ENCODE assay signal across 9 cellular contexts in genomic region chr10:102669206-102670064, GRCh38. TPM values are rescaled to one million over a fixed set of nuclear protein-coding genes. Genes with fewer than 3 reads are reported as not detected.
DNase-seq lines count a peak whose midpoint lies in the region; ATAC-seq, FAIRE-seq and TF ChIP-seq lines count a peak whose summit lies in the region.
"Had no signal": no experiment of that assay in that cellular context is flagged by ENCODE, and none has a peak within 500 bp of the region (broad histone marks: within the 10 kb centered on the region; RNA-seq: fewer than 3 reads in every experiment).

No MANE protein-coding gene starts in this region.

- no peaks in the 10 kb centered on the region for H3K36me3 ChIP-seq in CD8-positive, alpha-beta T cell (ENCODE audit: insufficient read depth, low read length)
- H3K36me3 ChIP-seq in H1 (ENCODE audit: control insufficient read depth in 2 of 4, insufficient read depth in 4 of 4, low read length in 3 of 4) (no peaks in the 10 kb centered on the region), neural progenitor cell (no peaks in the 10 kb centered on the region)

- H4K91ac ChIP-seq in H1 (replicated peaks; ENCODE audit: insufficient read length, low read length): peak overlapping the region; percentile 34

- no peak; a peak in 1 of 3 replicates for TF ChIP-seq EP300 in H1 (IDR thresholded peaks at IDR 0.05; ENCODE audit: borderline replicate concordance in 1 of 2, low read depth in 2 of 2, low read length in 2 of 2)

- TF ChIP-seq RAD21 in H1 (IDR thresholded peaks at IDR 0.05 in 1 of 2, conservative IDR thresholded peaks at IDR 0.05 in 1 of 2; ENCODE audit: low read depth in 2 of 2, low read length in 2 of 2): peak; percentile 53 to 65

- no peaks in the 10 kb centered on the region for H3K27me3 Mint-ChIP-seq in CD8-positive, alpha-beta T cell (ENCODE audit: low read depth)
- H3K27me3 Mint-ChIP-seq in neural progenitor cell (ENCODE audit: insufficient read depth, low read depth): peaks cover 3% of the 10 kb centered on the region
- H3K27me3 Mint-ChIP-seq: activated naive CD4-positive, alpha-beta T cell treated with anti-CD3 and anti-CD28 coated beads, Interleukin-2, amount 50 U/mL, for 24 hours had no signal

- no peaks in the 10 kb centered on the region for H3K27me3 ChIP-seq in CD8-positive, alpha-beta T cell (ENCODE audit: insufficient read depth, low read length)
- H3K27me3 ChIP-seq in H1 (replicated peaks in 1 of 4; ENCODE audit: control insufficient read depth in 3 of 4, extremely low read depth in 1 of 4, insufficient read depth in 3 of 4, low read length in 3 of 4) (no peaks in the 10 kb centered on the region), neural progenitor cell (no peaks in the 10 kb centered on the region)

- no peaks in the 10 kb centered on the region for H4K20me1 ChIP-seq in H1 (replicated peaks in 1 of 2; ENCODE audit: control insufficient read depth in 1 of 2, insufficient read depth in 2 of 2, low read length in 2 of 2)
- peaks cover 21% of the 10 kb centered on the region for H4K20me1 ChIP-seq in neural progenitor cell (ENCODE audit: low read depth)

- intact Hi-C loops in CD8-positive, alpha-beta T cell (cut with DNase I, micrococcal nuclease): loop anchor here in 1 of 2 experiments (2.0 kb wide), 1 partner anchor 21 kb away; no protein-coding TSS in a partner anchor

- peak overlapping the region; percentile 65; the same call in 1 of the 2 replicates for H4K8ac ChIP-seq in H1 (ENCODE audit: extremely low read depth, insufficient read depth, low read length)

- peaks cover 31% of the 10 kb centered on the region for H3K4me1 ChIP-seq in CD8-positive, alpha-beta T cell (ENCODE audit: insufficient read depth, low read length)
- H3K4me1 ChIP-seq in H1 (replicated peaks in 1 of 4; ENCODE audit: control insufficient read depth in 3 of 4, insufficient read depth in 4 of 4, low read length in 3 of 4): peaks cover 14 to 32% (median 21%) of the 10 kb centered on the region in 4 experiments
- peaks cover 30% of the 10 kb centered on the region for H3K4me1 ChIP-seq in neural progenitor cell

- no peak for TF ChIP-seq POLR2A in H1 (IDR thresholded peaks at IDR 0.05; ENCODE audit: control extremely low read depth in 1 of 2, low read depth in 2 of 2, low read length in 2 of 2)

- no peak overlapping the region for H3K4me3 ChIP-seq in CD8-positive, alpha-beta T cell (ENCODE audit: low read depth, low read length)
- H3K4me3 ChIP-seq in H1 (ENCODE audit: extremely low read depth in 1 of 4, insufficient read depth in 2 of 4, low read depth in 3 of 4, low read length in 4 of 4): no peak overlapping the region
- H3K4me3 ChIP-seq in neural progenitor cell: no peak overlapping the region

- peak in 2 of 7 experiments; percentile 35 to 39 for DNase-seq in CD8-positive, alpha-beta T cell
- DNase-seq in LoVo (ENCODE audit: low spot score) (peak; percentile 71), H1 (ENCODE audit: low read depth in 1 of 2, low spot score in 2 of 2) (peak in 1 of 2 experiments; percentile 89), neural progenitor cell (ENCODE audit: low spot score) (peak; percentile 48), NCI-H2081 (lab: John Stamatoyannopoulos, UW) (no peak), epidermal melanocyte (ENCODE audit: insufficient read length, low spot score) (no peak)
- DNase-seq in effector CD8-positive, alpha-beta T cell (lab: John Stamatoyannopoulos, UW): no peak

- no peak overlapping the region; the same call in 1 of the 2 replicates for H3K18ac ChIP-seq in H1 (ENCODE audit: extremely low read depth, low read length)

- no peaks in the 10 kb centered on the region for H3K23me2 ChIP-seq in H1 (ENCODE audit: low read depth, low read length)

- no peak overlapping the region for H3K27ac ChIP-seq in CD8-positive, alpha-beta T cell (ENCODE audit: low read depth, low read length)
- H3K27ac ChIP-seq in H1 (ENCODE audit: low read depth, low read length): no peak overlapping the region; the same call in 1 of the 2 replicates
- no peak overlapping the region for H3K27ac ChIP-seq in neural progenitor cell

- FAIRE-seq in H1 (lab: Jason Lieb, UNC): no peak

- no peaks in the 10 kb centered on the region for H3K79me2 ChIP-seq in H1 (ENCODE audit: control insufficient read depth in 1 of 2, insufficient read depth in 2 of 2, low read length in 2 of 2)
- no peaks in the 10 kb centered on the region for H3K79me2 ChIP-seq in neural progenitor cell (ENCODE audit: low read depth)

- H2BK120ac ChIP-seq in H1 (replicated peaks; ENCODE audit: low read depth, low read length): no peak overlapping the region

- no peak for ATAC-seq in CD8-positive, alpha-beta T cell
- ATAC-seq in HG03378 (IDR thresholded peaks at IDR 0.05; ENCODE audit: unreplicated experiment): no peak

- CTCF ChIA-PET in CD8-positive, alpha-beta T cell (lab: Charles Lee): interaction anchor here (0.5 to 6.0 kb wide), 21 partner anchors 10 to 183 kb away, joined by 3 to 82 read pairs (median 4); partner anchors contain the start of genes ARL3, SFXN2 and TRIM8
- CTCF ChIA-PET in H1 (lab: Charles Lee; ENCODE audit: partially characterized antibody): interaction anchor here (0.6 to 13.0 kb wide), 34 partner anchors 7 to 576 kb away, joined by 3 to 145 read pairs (median 4); partner anchors contain the start of gene TRIM8

- no peaks in the 10 kb centered on the region for H3K36me3 Mint-ChIP-seq in CD8-positive, alpha-beta T cell
- no peaks in the 10 kb centered on the region for H3K36me3 Mint-ChIP-seq in neural progenitor cell
- H3K36me3 Mint-ChIP-seq: activated naive CD4-positive, alpha-beta T cell treated with anti-CD3 and anti-CD28 coated beads, Interleukin-2, amount 50 U/mL, for 24 hours had no signal

- 78% methylated on average over 5 of the region's 7 CpGs; no CpG with 5 or more reads in 1 of the 2 experiments for WGBS in H1 (ENCODE audit: extremely low coverage in 1 of 2, insufficient coverage in 1 of 2, insufficient read length in 1 of 2, insufficient replicate concordance in 2 of 2, low coverage in 1 of 2, low lambda C conversion rate in 2 of 2, missing lambda C conversion rate in 1 of 2), 2 experiments

- no peak overlapping the region for H4K5ac ChIP-seq in H1 (ENCODE audit: insufficient read length, low read depth, low read length)

- H2BK12ac ChIP-seq in H1 (ENCODE audit: low read depth, low read length): peak overlapping the region; percentile 75; the same call in 1 of the 2 replicates

- POLR2A ChIA-PET in CD8-positive, alpha-beta T cell (lab: Charles Lee): interaction anchor here (0.6 to 3.3 kb wide), 3 partner anchors 12 to 44 kb away, joined by 3 to 20 read pairs (median 10); partner anchors contain the start of genes ARL3, SFXN2 and TRIM8
- POLR2A ChIA-PET in H1 (lab: Charles Lee; ENCODE audit: partially characterized antibody): interaction anchor here (1.0 to 3.0 kb wide), 4 partner anchors 9 to 24 kb away, joined by 3 to 22 read pairs (median 6); partner anchors contain the start of gene TRIM8

- H3K14ac ChIP-seq in H1 (ENCODE audit: insufficient read length): no peak overlapping the region

- H3K9me3 ChIP-seq in CD8-positive, alpha-beta T cell (ENCODE audit: low read length): no peaks in the 10 kb centered on the region
- H3K9me3 ChIP-seq in H1 (ENCODE audit: insufficient read depth in 2 of 2, low read depth in 1 of 2, low read length in 1 of 2) (no peaks in the 10 kb centered on the region), neural progenitor cell (ENCODE audit: low read depth) (no peaks in the 10 kb centered on the region)

- H3K4me2 ChIP-seq in H1 (ENCODE audit: insufficient read depth in 1 of 2, low read depth in 2 of 2, low read length in 2 of 2): peak overlapping the region in 1 of 2 experiments; percentile 25; a peak in 1 of 4 replicates
- H3K4me2 ChIP-seq in neural progenitor cell: no peak overlapping the region

- H3K9ac ChIP-seq in H1 (replicated peaks in 1 of 4; ENCODE audit: extremely low read depth in 1 of 4, low read depth in 3 of 4, low read length in 3 of 4) (no peak overlapping the region), neural progenitor cell (no peak overlapping the region)

- no peaks in the 10 kb centered on the region for H3K79me1 ChIP-seq in H1 (ENCODE audit: low read depth, low read length)

- H3K4me3 Mint-ChIP-seq in CD8-positive, alpha-beta T cell: no peak overlapping the region
- H3K4me3 Mint-ChIP-seq in neural progenitor cell: no peak overlapping the region
- H3K4me3 Mint-ChIP-seq: activated naive CD4-positive, alpha-beta T cell treated with anti-CD3 and anti-CD28 coated beads, Interleukin-2, amount 50 U/mL, for 24 hours had no signal

- H2BK20ac ChIP-seq in H1 (ENCODE audit: low read length): peak overlapping the region; percentile 80; the same call in 1 of the 2 replicates

- peaks cover 41% of the 10 kb centered on the region for H3K4me1 Mint-ChIP-seq in CD8-positive, alpha-beta T cell (ENCODE audit: low read depth)
- H3K4me1 Mint-ChIP-seq in neural progenitor cell: peaks cover 61% of the 10 kb centered on the region

- peak; percentile 40 for TF ChIP-seq CTCF in CD8-positive, alpha-beta T cell (IDR thresholded peaks at IDR 0.05)
- peak; percentile 80 to 94 (median 81) for TF ChIP-seq CTCF in H1 (IDR thresholded peaks at IDR 0.05; ENCODE audit: control extremely low read depth in 1 of 3, insufficient read depth in 1 of 3, low read depth in 1 of 3, low read length in 3 of 3)
- TF ChIP-seq CTCF in neural progenitor cell (IDR thresholded peaks at IDR 0.05): peak; percentile 60

- no peak overlapping the region for H3K27ac Mint-ChIP-seq in CD8-positive, alpha-beta T cell
- no peak overlapping the region for H3K27ac Mint-ChIP-seq in neural progenitor cell
- H3K27ac Mint-ChIP-seq: activated naive CD4-positive, alpha-beta T cell treated with anti-CD3 and anti-CD28 coated beads, Interleukin-2, amount 50 U/mL, for 24 hours had no signal

- H3F3A ChIP-seq in neural progenitor cell (ENCODE audit: low read depth): peaks cover 36% of the 10 kb centered on the region

- peak overlapping the region; percentile 53; the same call in 1 of the 2 replicates for H2AK5ac ChIP-seq in H1 (ENCODE audit: low read depth, low read length)

- H3K9me3 Mint-ChIP-seq in CD8-positive, alpha-beta T cell: no peaks in the 10 kb centered on the region
- H3K9me3 Mint-ChIP-seq in neural progenitor cell: no peaks in the 10 kb centered on the region
- H3K9me3 Mint-ChIP-seq: activated naive CD4-positive, alpha-beta T cell treated with anti-CD3 and anti-CD28 coated beads, Interleukin-2, amount 50 U/mL, for 24 hours had no signal

- peak overlapping the region; percentile 42 for H3K4ac ChIP-seq in H1 (replicated peaks; ENCODE audit: insufficient read length, low read depth, low read length)

- no peak overlapping the region for H2AFZ ChIP-seq in H1 (ENCODE audit: low read length)
- H2AFZ ChIP-seq in neural progenitor cell (replicated peaks): no peak overlapping the region

- H2BK15ac ChIP-seq in H1 (ENCODE audit: low read length): peak overlapping the region; percentile 46; the same call in 1 of the 2 replicates

- no peak overlapping the region for H3K56ac ChIP-seq in H1 (replicated peaks; ENCODE audit: insufficient read length, low read depth, low read length)

- peak overlapping the region; percentile 83 for H2BK5ac ChIP-seq in H1 (ENCODE audit: low read depth, low read length)

- H3K23ac ChIP-seq in H1 (ENCODE audit: insufficient read length): no peak overlapping the region

RNA-seq across cellular contexts. Expression of gene TRIM8, which starts 25.2 kb away (rescaled TPM):
- total RNA-seq in CD8-positive, alpha-beta T cell: 10 to 100 TPM; 47.9 to 53.1 TPM
- 35.4 and 38.8 TPM in 2 replicates for total RNA-seq in H1 (2021; fragmentation: NEBNext Ultra II Directional; extraction: Animal tissue kit (Norgen Biotek cat#: 25700))
- polyA plus RNA-seq in H1 (2011; rRNA removed): 24.9 and 34.6 TPM in 2 replicates
- 20.5 TPM for polyA plus RNA-seq in H1 (2011; cell fraction: cytosol; rRNA removed)
- polyA plus RNA-seq in H1 (2011; cell fraction: nucleus; rRNA removed): 32.2 TPM
- 36.1 to 44.6 TPM (median 40.7 TPM) in 4 replicates for polyA plus RNA-seq in H1 (2012, experiment 1 of 2)
- 42.4 TPM for polyA plus RNA-seq in H1 (2012, experiment 2 of 2)
- 15.8 TPM for polyA plus RNA-seq in H1 (2013, experiment 1 of 2)
- polyA plus RNA-seq in H1 (2013, experiment 2 of 2): 16.3 TPM
- 14.4 and 15.0 TPM in 2 replicates for polyA minus RNA-seq in H1 (2011; rRNA and poly(A)+ RNA removed)
- 20.2 TPM for polyA minus RNA-seq in H1 (2011; cell fraction: cytosol; rRNA and poly(A)+ RNA removed)
- polyA minus RNA-seq in H1 (2011; cell fraction: nucleus; rRNA and poly(A)+ RNA removed): 21.2 TPM
- 31.4 and 33.8 TPM in 2 replicates for total RNA-seq in neural progenitor cell (ENCODE audit: low replicate concordance)

RNA-seq across cellular contexts. Expression of gene ARL3, which starts 44.8 kb away (rescaled TPM):
- total RNA-seq in CD8-positive, alpha-beta T cell: under 1 TPM; 0.49 to 0.75 TPM
- total RNA-seq in H1 (2021; fragmentation: NEBNext Ultra II Directional; extraction: Animal tissue kit (Norgen Biotek cat#: 25700)): 15.3 and 16.2 TPM in 2 replicates
- 5.3 and 8.8 TPM in 2 replicates for polyA plus RNA-seq in H1 (2011; rRNA removed)
- 10.7 TPM for polyA plus RNA-seq in H1 (2011; cell fraction: cytosol; rRNA removed)
- 4.1 TPM for polyA plus RNA-seq in H1 (2011; cell fraction: nucleus; rRNA removed)
- polyA plus RNA-seq in H1 (2012, experiment 1 of 2): 17.5 to 21.4 TPM (median 19.0 TPM) in 4 replicates
- 10.8 TPM for polyA plus RNA-seq in H1 (2012, experiment 2 of 2)
- polyA plus RNA-seq in H1 (2013, experiment 1 of 2): 16.6 TPM
- polyA plus RNA-seq in H1 (2013, experiment 2 of 2): 18.0 TPM
- polyA minus RNA-seq in H1 (2011; rRNA and poly(A)+ RNA removed): 4.5 and 5.0 TPM in 2 replicates
- 4.0 TPM for polyA minus RNA-seq in H1 (2011; cell fraction: cytosol; rRNA and poly(A)+ RNA removed)
- polyA minus RNA-seq in H1 (2011; cell fraction: nucleus; rRNA and poly(A)+ RNA removed): 3.0 TPM
- 20.8 and 29.7 TPM in 2 replicates for total RNA-seq in neural progenitor cell (ENCODE audit: low replicate concordance)

RNA-seq across cellular contexts. Expression of gene SFXN2, which starts 45.0 kb away (rescaled TPM):
- total RNA-seq in CD8-positive, alpha-beta T cell: 1 to 10 TPM; 5.3 to 5.7 TPM
- total RNA-seq in H1 (2021; fragmentation: NEBNext Ultra II Directional; extraction: Animal tissue kit (Norgen Biotek cat#: 25700)): 20.5 TPM in 2 replicates
- 23.5 and 29.3 TPM in 2 replicates for polyA plus RNA-seq in H1 (2011; rRNA removed)
- 23.5 TPM for polyA plus RNA-seq in H1 (2011; cell fraction: cytosol; rRNA removed)
- 34.5 TPM for polyA plus RNA-seq in H1 (2011; cell fraction: nucleus; rRNA removed)
- 18.9 to 21.4 TPM (median 20.7 TPM) in 4 replicates for polyA plus RNA-seq in H1 (2012, experiment 1 of 2)
- polyA plus RNA-seq in H1 (2012, experiment 2 of 2): 20.1 TPM
- 10.6 TPM for polyA plus RNA-seq in H1 (2013, experiment 1 of 2)
- 9.8 TPM for polyA plus RNA-seq in H1 (2013, experiment 2 of 2)
- 58.2 and 63.8 TPM in 2 replicates for polyA minus RNA-seq in H1 (2011; rRNA and poly(A)+ RNA removed)
- polyA minus RNA-seq in H1 (2011; cell fraction: cytosol; rRNA and poly(A)+ RNA removed): 17.2 TPM
- polyA minus RNA-seq in H1 (2011; cell fraction: nucleus; rRNA and poly(A)+ RNA removed): 50.5 TPM
- 6.4 and 15.5 TPM in 2 replicates for total RNA-seq in neural progenitor cell (ENCODE audit: low replicate concordance)

Comparison
In these comparisons a context has a peak if more than half of its experiments do, and no peak if none do; other contexts are left out.
1. DNase-seq: peak in LoVo (single experiment) and neural progenitor cell (single experiment); none in NCI-H2081 (0 of 2), epidermal melanocyte (single experiment) and effector CD8-positive, alpha-beta T cell (single experiment).
2. Peak in every context shown above with its lines, with median percentiles within 50 percentile points of each other: CTCF ChIP-seq.